In genomic region chr1:148377045-148377444, GRCh38 we compare ENCODE assay signal across 3 cellular contexts.
A peak's percentile ranks its signal among the peaks of the same experiment; 100 is the strongest.
DNase-seq lines count a peak whose midpoint lies in the region; ATAC-seq, FAIRE-seq and TF ChIP-seq lines count a peak whose summit lies in the region.
"Not testable (repeated sequence)": the region's sequence is repeated elsewhere in the genome, so short reads cannot be mapped to it uniquely, and the experiment has no call there.

No MANE protein-coding gene starts in this region.

- CTCF ChIA-PET in WTC11 (lab: Charles Lee) = not testable (repeated sequence)

- TF ChIP-seq CTCF in WTC11 (IDR thresholded peaks at IDR 0.05) = not testable (repeated sequence)

- H3K4me3 Mint-ChIP-seq in WTC11 = not testable (repeated sequence)

- H3K4me1 Mint-ChIP-seq in WTC11 = peaks cover 19% of the 10 kb centered on the region

- not testable (repeated sequence) for ATAC-seq in WTC11

- not testable (repeated sequence) for H3K27me3 Mint-ChIP-seq in WTC11 (ENCODE audit: low read depth)

- not testable (repeated sequence) for H3K9me3 Mint-ChIP-seq in WTC11

- H3K27ac Mint-ChIP-seq in WTC11 = not testable (repeated sequence)

- POLR2A ChIA-PET in WTC11 (lab: Charles Lee) = not testable (repeated sequence)

- FAIRE-seq in TTC549 (lab: Jason Lieb, UNC) (peak; percentile 69), frontal cortex (lab: Jason Lieb, UNC) (peak; percentile 34)

- not testable (repeated sequence) for H3K36me3 Mint-ChIP-seq in WTC11

- not testable (repeated sequence) for DNase-seq in WTC11 (ENCODE audit: low spot score); frontal cortex (ENCODE audit: low spot score in 2 of 2)

TF ChIP-seq in WTC11, 78 proteins besides CTCF, POLR2A, EP300 and RAD21:
- peak; percentile 98 for TF ChIP-seq HMGA2 (CRISPR knock-in tag; IDR thresholded peaks at IDR 0.05)
